Comparison of ENCODE assay signal across 19 cellular contexts in the genomic region with DNA sequence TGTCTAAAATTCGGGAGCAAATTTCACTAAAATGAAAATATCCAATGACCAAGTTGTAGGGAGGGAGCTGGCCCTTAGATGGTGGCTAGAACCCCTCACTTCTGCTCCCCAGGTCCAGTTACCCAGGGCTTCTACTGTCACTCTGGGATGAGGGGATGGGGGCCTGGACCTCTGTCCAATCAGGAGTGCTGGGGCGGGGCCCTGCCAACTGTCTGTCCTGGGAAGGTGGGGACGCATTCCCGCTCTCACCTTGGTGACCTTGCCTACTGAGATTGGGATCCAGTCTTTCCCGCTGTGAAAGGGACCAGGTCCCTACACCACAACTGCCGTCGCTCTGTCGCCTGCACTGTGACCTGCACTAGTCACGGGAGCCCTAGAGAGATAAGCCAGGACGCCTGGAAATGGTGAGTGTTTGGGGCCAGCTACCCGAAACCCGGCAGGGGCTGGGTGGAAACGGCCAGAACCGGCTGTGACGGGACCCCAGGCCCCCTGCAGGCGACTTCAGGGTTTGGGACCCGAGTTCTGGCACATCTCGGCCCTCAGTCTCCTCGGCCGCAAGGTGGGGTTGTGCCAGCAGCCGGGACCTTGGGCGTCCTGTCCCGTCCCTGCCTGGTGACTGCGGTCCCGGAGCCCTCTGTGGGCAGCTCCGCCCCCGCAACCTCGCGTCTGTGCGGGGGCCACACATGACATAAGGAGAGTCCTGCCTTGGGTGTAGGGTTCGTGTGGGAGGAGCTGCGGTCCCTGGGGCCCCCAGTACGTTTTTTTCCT. TPM values are rescaled to one million over a fixed set of nuclear protein-coding genes. Genes with fewer than 3 reads are reported as not detected.
DNase-seq lines count a peak whose midpoint lies in the region; ATAC-seq, FAIRE-seq and TF ChIP-seq lines count a peak whose summit lies in the region.
"Had no signal": no experiment of that assay in that cellular context is flagged by ENCODE, and none has a peak within 500 bp of the region (broad histone marks: within the 10 kb centered on the region; RNA-seq: fewer than 3 reads in every experiment).

No MANE protein-coding gene starts in this region.

- H3K79me1 ChIP-seq in H1 (ENCODE audit: low read depth, low read length) (no peaks in the 10 kb centered on the region), neuronal stem cell (ENCODE audit: low read depth, low read length) (no peaks in the 10 kb centered on the region)

- no peak overlapping the region for H4K5ac ChIP-seq in H1 (ENCODE audit: insufficient read length, low read depth, low read length)

- WGBS in right cardiac atrium, result 70% methylated on average over 33 of the region's 33 CpGs
- WGBS in H1 (ENCODE audit: extremely low coverage in 1 of 2, insufficient coverage in 1 of 2, insufficient read length in 1 of 2, insufficient replicate concordance in 2 of 2, low coverage in 1 of 2, low lambda C conversion rate in 2 of 2, missing lambda C conversion rate in 1 of 2), 2 experiments, result 91% methylated on average over 23 of the region's 33 CpGs; no CpG with 5 or more reads in 1 of the 2 experiments
- no CpG with 5 or more reads among the region's 33 CpGs for WGBS in neuronal stem cell (ENCODE audit: extremely low coverage in 2 of 2, insufficient read length in 2 of 2, insufficient replicate concordance in 1 of 2), 2 donors

- H3K9ac ChIP-seq in H1 (replicated peaks in 1 of 4; ENCODE audit: extremely low read depth in 1 of 4, low read depth in 3 of 4, low read length in 3 of 4), result no peak overlapping the region
- no peak overlapping the region for H3K9ac ChIP-seq in neuronal stem cell (ENCODE audit: low read depth, low read length, poor library complexity)
- H3K9ac ChIP-seq: BLaER1 treated with 17β-estradiol and CSF1 and Interleukin-3, amounts not matched to agents 10 nM and 100 nM; GM23248 had no signal

- no peak overlapping the region for H3K27ac ChIP-seq in right cardiac atrium (ENCODE audit: low read length)
- H3K27ac ChIP-seq in H1 (ENCODE audit: low read depth, low read length), result no peak overlapping the region
- no peak overlapping the region for H3K27ac ChIP-seq in neuronal stem cell (replicated peaks; ENCODE audit: low read length)
- H3K27ac ChIP-seq: BLaER1 treated with 17β-estradiol and CSF1 and Interleukin-3, amounts not matched to agents 10 nM and 100 nM; GM23248 had no signal

- no peak for TF ChIP-seq RAD21 in H1 (IDR thresholded peaks at IDR 0.05 in 1 of 2, conservative IDR thresholded peaks at IDR 0.05 in 1 of 2; ENCODE audit: low read depth in 2 of 2, low read length in 2 of 2)

- H3K14ac ChIP-seq in H1 (ENCODE audit: insufficient read length), result no peak overlapping the region
- no peak overlapping the region for H3K14ac ChIP-seq in neuronal stem cell (ENCODE audit: low read length)

- H3K4ac ChIP-seq in H1 (replicated peaks; ENCODE audit: insufficient read length, low read depth, low read length), result no peak overlapping the region
- no peak overlapping the region for H3K4ac ChIP-seq in neuronal stem cell (ENCODE audit: low read length)

- H3K36me3 ChIP-seq in H1 (ENCODE audit: control insufficient read depth in 2 of 4, insufficient read depth in 4 of 4, low read length in 3 of 4) (peaks cover 5 to 39% (median 18%) of the 10 kb centered on the region in 4 experiments), neuronal stem cell (replicated peaks in 1 of 2; ENCODE audit: control insufficient read depth in 2 of 2, insufficient read depth in 2 of 2, low read length in 2 of 2) (peaks cover 15 to 44% of the 10 kb centered on the region in 2 donors)

- H3K23ac ChIP-seq in H1 (ENCODE audit: insufficient read length), result no peak overlapping the region
- peak overlapping the region; percentile 73 for H3K23ac ChIP-seq in neuronal stem cell (ENCODE audit: low read depth, low read length, poor library complexity)

- no peak overlapping the region for H2BK20ac ChIP-seq in H1 (ENCODE audit: low read length)

- H4K91ac ChIP-seq in H1 (replicated peaks; ENCODE audit: insufficient read length, low read length), result no peak overlapping the region
- H4K91ac ChIP-seq in neuronal stem cell (ENCODE audit: low read depth, low read length, poor library complexity), result no peak overlapping the region

- intact Hi-C loops in right cardiac atrium (cut with DNase I), result no loop called here
- intact Hi-C loops in cardiac septum (cut with DNase I), result no loop called here

- CTCF ChIA-PET in H1 (lab: Charles Lee; ENCODE audit: partially characterized antibody), result interaction anchor here (0.8 to 4.7 kb wide), 5 partner anchors 9 to 193 kb away, joined by 3 to 30 read pairs (median 5); partner anchors contain the start of gene ZNF20

- H2AK5ac ChIP-seq in H1 (ENCODE audit: low read depth, low read length), result no peak overlapping the region
- H2AK5ac ChIP-seq in neuronal stem cell (ENCODE audit: low read depth, low read length), result no peak overlapping the region

- TF ChIP-seq POLR2A in H1 (IDR thresholded peaks at IDR 0.05; ENCODE audit: control extremely low read depth in 1 of 2, low read depth in 2 of 2, low read length in 2 of 2), result no peak

- no peak overlapping the region for H2AFZ ChIP-seq in H1 (ENCODE audit: low read length)
- H2AFZ ChIP-seq in neuronal stem cell (ENCODE audit: low read length), result no peak overlapping the region
- H2AFZ ChIP-seq: GM23248 had no signal

- H2BK5ac ChIP-seq in H1 (ENCODE audit: low read depth, low read length), result no peak overlapping the region
- no peak overlapping the region for H2BK5ac ChIP-seq in neuronal stem cell (ENCODE audit: low read length)

- H3K27me3 ChIP-seq in right cardiac atrium (ENCODE audit: control insufficient read depth, insufficient read depth) (no peaks in the 10 kb centered on the region), H1 (replicated peaks in 1 of 4; ENCODE audit: control insufficient read depth in 3 of 4, extremely low read depth in 1 of 4, insufficient read depth in 3 of 4, low read length in 3 of 4) (no peaks in the 10 kb centered on the region), neuronal stem cell (ENCODE audit: control insufficient read depth in 3 of 3, insufficient read depth in 3 of 3, low read depth in 1 of 3, low read length in 3 of 3) (no peaks in the 10 kb centered on the region)
- H3K27me3 ChIP-seq: BLaER1 treated with 17β-estradiol and CSF1 and Interleukin-3, amounts not matched to agents 10 nM and 100 nM had no signal

- H3K56ac ChIP-seq in H1 (replicated peaks; ENCODE audit: insufficient read length, low read depth, low read length), result no peak overlapping the region

- DNase-seq in right cardiac atrium, result peak; percentile 16 to 58 (median 51)
- no peak for DNase-seq in cardiac septum (ENCODE audit: low spot score)
- no peak for DNase-seq in H1 (ENCODE audit: low read depth in 1 of 2, low spot score in 2 of 2)
- no peak for DNase-seq in neuronal stem cell (ENCODE audit: low spot score)
- no peak for DNase-seq in hepatic stellate cell (ENCODE audit: low spot score)
- no peak for DNase-seq in activated naive CD4-positive, alpha-beta T cell (lab: John Stamatoyannopoulos, UW)
- DNase-seq in dedifferentiated amniotic fluid mesenchymal stem cell (ENCODE audit: extremely low spot score), result no peak
- DNase-seq: ACHN; Calu3; CD4-positive, alpha-beta T cell; DMS 273 treated with DMSO at 0.1 percent for 48 hours; GM23248; HCEC 1CT; HFFc6; IMR-90 had no signal

- POLR2A ChIA-PET in H1 (lab: Charles Lee; ENCODE audit: partially characterized antibody), result interaction anchor here (1.2 to 2.5 kb wide), 6 partner anchors 9 to 23 kb away, joined by 3 to 12 read pairs (median 5); partner anchors contain the start of gene ZNF20

- H3K18ac ChIP-seq in H1 (ENCODE audit: extremely low read depth, low read length) (no peak overlapping the region), neuronal stem cell (ENCODE audit: low read length) (no peak overlapping the region)

- TF ChIP-seq CTCF in H1 (IDR thresholded peaks at IDR 0.05; ENCODE audit: control extremely low read depth in 1 of 3, insufficient read depth in 1 of 3, low read depth in 1 of 3, low read length in 3 of 3), result no peak

- no peak overlapping the region for H2BK12ac ChIP-seq in H1 (ENCODE audit: low read depth, low read length)
- no peak overlapping the region for H2BK12ac ChIP-seq in neuronal stem cell (ENCODE audit: low read length)

- no peaks in the 10 kb centered on the region for H3K23me2 ChIP-seq in H1 (ENCODE audit: low read depth, low read length)

- H3K4me3 ChIP-seq in right cardiac atrium (ENCODE audit: low read length) (no peak overlapping the region), H1 (ENCODE audit: extremely low read depth in 1 of 4, insufficient read depth in 2 of 4, low read depth in 3 of 4, low read length in 4 of 4) (no peak overlapping the region), neuronal stem cell (ENCODE audit: low read length in 2 of 2) (peak overlapping the region in 1 of 2 donors; percentile 49)
- H3K4me3 ChIP-seq: BLaER1 treated with 17β-estradiol and CSF1 and Interleukin-3, amounts not matched to agents 10 nM and 100 nM; GM12878; GM23248 had no signal

- H3K79me2 ChIP-seq in H1 (ENCODE audit: control insufficient read depth in 1 of 2, insufficient read depth in 2 of 2, low read length in 2 of 2), result no peaks in the 10 kb centered on the region

- no peak for FAIRE-seq in H1 (lab: Jason Lieb, UNC)
- FAIRE-seq: GM12878, GM18507 had no signal

- no peak for TF ChIP-seq EP300 in H1 (IDR thresholded peaks at IDR 0.05; ENCODE audit: borderline replicate concordance in 1 of 2, low read depth in 2 of 2, low read length in 2 of 2)

- peak overlapping the region; percentile 51; the same call in 1 of the 2 replicates for H4K8ac ChIP-seq in H1 (ENCODE audit: extremely low read depth, insufficient read depth, low read length)
- H4K8ac ChIP-seq in neuronal stem cell (ENCODE audit: low read depth, low read length), result no peak overlapping the region

- H3K4me2 ChIP-seq in H1 (ENCODE audit: insufficient read depth in 1 of 2, low read depth in 2 of 2, low read length in 2 of 2) (no peak overlapping the region), neuronal stem cell (ENCODE audit: insufficient read depth, low read length, poor library complexity, severe bottlenecking) (no peak overlapping the region)
- H3K4me2 ChIP-seq: BLaER1 treated with 17β-estradiol and CSF1 and Interleukin-3, amounts not matched to agents 10 nM and 100 nM had no signal

- ATAC-seq in right cardiac atrium, result peak in 1 of 2 donors; percentile 32
- ATAC-seq: GM12878 had no signal

- no peaks in the 10 kb centered on the region for H3K4me1 ChIP-seq in right cardiac atrium (ENCODE audit: control insufficient read depth, insufficient read depth, low read length)
- no peaks in the 10 kb centered on the region for H3K4me1 ChIP-seq in H1 (replicated peaks in 1 of 4; ENCODE audit: control insufficient read depth in 3 of 4, insufficient read depth in 4 of 4, low read length in 3 of 4)
- H3K4me1 ChIP-seq in neuronal stem cell (ENCODE audit: control insufficient read depth in 2 of 2, insufficient read depth in 1 of 2, low read depth in 1 of 2, low read length in 2 of 2), result no peaks in the 10 kb centered on the region
- H3K4me1 ChIP-seq: BLaER1 treated with 17β-estradiol and CSF1 and Interleukin-3, amounts not matched to agents 10 nM and 100 nM had no signal

- no peaks in the 10 kb centered on the region for H4K20me1 ChIP-seq in H1 (replicated peaks in 1 of 2; ENCODE audit: control insufficient read depth in 1 of 2, insufficient read depth in 2 of 2, low read length in 2 of 2)
- H4K20me1 ChIP-seq: BLaER1 treated with 17β-estradiol and CSF1 and Interleukin-3, amounts not matched to agents 10 nM and 100 nM had no signal

- H3K9me3 ChIP-seq in right cardiac atrium (ENCODE audit: control insufficient read depth, low read length) (no peaks in the 10 kb centered on the region), H1 (ENCODE audit: insufficient read depth in 2 of 2, low read depth in 1 of 2, low read length in 1 of 2) (peaks cover 18 to 28% of the 10 kb centered on the region in 2 experiments), neuronal stem cell (replicated peaks in 1 of 2; ENCODE audit: control insufficient read depth in 2 of 2, insufficient read depth in 1 of 2, low read depth in 1 of 2, low read length in 2 of 2) (peaks cover 32 to 44% of the 10 kb centered on the region in 2 donors)

- H2BK120ac ChIP-seq in H1 (replicated peaks; ENCODE audit: low read depth, low read length) (no peak overlapping the region), neuronal stem cell (ENCODE audit: low read depth, low read length) (no peak overlapping the region)

- H2BK15ac ChIP-seq in H1 (ENCODE audit: low read length), result no peak overlapping the region
- no peak overlapping the region for H2BK15ac ChIP-seq in neuronal stem cell (ENCODE audit: low read length)

RNA-seq across cellular contexts. Expression of gene ZNF20, which starts 22.8 kb away (rescaled TPM):
- total RNA-seq in right cardiac atrium, result 1 to 10 TPM in 3 of 4 donors, under 1 TPM in 1; 0.42 to 2.5 (median 2.1) TPM
- 1.2 TPM for polyA plus RNA-seq in right cardiac atrium
- total RNA-seq in cardiac septum, result 1.6 TPM
- 7.4 and 9.0 TPM in 2 replicates for total RNA-seq in H1 (2021; fragmentation: NEBNext Ultra II Directional; extraction: Animal tissue kit (Norgen Biotek cat#: 25700))
- polyA plus RNA-seq in H1 (2011; rRNA removed), result 0.75 and 1.6 TPM in 2 replicates
- 2.0 TPM for polyA plus RNA-seq in H1 (2011; cell fraction: cytosol; rRNA removed)
- 2.7 TPM for polyA plus RNA-seq in H1 (2011; cell fraction: nucleus; rRNA removed)
- polyA plus RNA-seq in H1 (2012, experiment 1 of 2), result 5.4 to 7.6 TPM (median 6.3 TPM) in 4 replicates
- polyA plus RNA-seq in H1 (2012, experiment 2 of 2), result 1.1 TPM
- 4.7 TPM for polyA plus RNA-seq in H1 (2013, experiment 1 of 2)
- 5.3 TPM for polyA plus RNA-seq in H1 (2013, experiment 2 of 2)
- 5.7 and 8.0 TPM in 2 replicates for polyA minus RNA-seq in H1 (2011; rRNA and poly(A)+ RNA removed)
- 6.0 TPM for polyA minus RNA-seq in H1 (2011; cell fraction: cytosol; rRNA and poly(A)+ RNA removed)
- 15.9 TPM for polyA minus RNA-seq in H1 (2011; cell fraction: nucleus; rRNA and poly(A)+ RNA removed)
- polyA plus RNA-seq in neuronal stem cell (2013, experiment 1 of 2), result 8.0 TPM
- polyA plus RNA-seq in neuronal stem cell (2013, experiment 2 of 2), result 7.8 TPM

RNA-seq across cellular contexts. Expression of gene ZNF625, which starts 39.1 kb away (rescaled TPM):
- 1 to 10 TPM; 4.3 to 7.0 (median 5.4) TPM for total RNA-seq in right cardiac atrium
- polyA plus RNA-seq in right cardiac atrium, result 1.2 TPM
- total RNA-seq in cardiac septum, result 3.1 TPM
- total RNA-seq in H1 (2021; fragmentation: NEBNext Ultra II Directional; extraction: Animal tissue kit (Norgen Biotek cat#: 25700)), result 23.3 and 26.8 TPM in 2 replicates
- polyA plus RNA-seq in H1 (2011; rRNA removed), result 2.3 and 2.5 TPM in 2 replicates
- polyA plus RNA-seq in H1 (2011; cell fraction: cytosol; rRNA removed), result 4.6 TPM
- 6.3 TPM for polyA plus RNA-seq in H1 (2011; cell fraction: nucleus; rRNA removed)
- 6.2 to 9.2 TPM (median 7.3 TPM) in 4 replicates for polyA plus RNA-seq in H1 (2012, experiment 1 of 2)
- 1.3 TPM for polyA plus RNA-seq in H1 (2012, experiment 2 of 2)
- 14.4 TPM for polyA plus RNA-seq in H1 (2013, experiment 1 of 2)
- 12.0 TPM for polyA plus RNA-seq in H1 (2013, experiment 2 of 2)
- 36.2 and 45.3 TPM in 2 replicates for polyA minus RNA-seq in H1 (2011; rRNA and poly(A)+ RNA removed)
- 23.6 TPM for polyA minus RNA-seq in H1 (2011; cell fraction: cytosol; rRNA and poly(A)+ RNA removed)
- 51.8 TPM for polyA minus RNA-seq in H1 (2011; cell fraction: nucleus; rRNA and poly(A)+ RNA removed)
- 8.9 TPM for polyA plus RNA-seq in neuronal stem cell (2013, experiment 1 of 2)
- polyA plus RNA-seq in neuronal stem cell (2013, experiment 2 of 2), result 9.8 TPM
- total RNA-seq: Calu3 had no signal

RNA-seq across cellular contexts. Expression of gene ZNF136, which starts 45.5 kb away (rescaled TPM):
- total RNA-seq in right cardiac atrium (1 to 10 TPM; 5.3 to 7.2 (median 5.8) TPM), cardiac septum (3.0 TPM)
- polyA plus RNA-seq in right cardiac atrium (3.6 TPM), H1 (2011; rRNA removed) (0.85 and 1.6 TPM in 2 replicates)
- 6.9 and 9.9 TPM in 2 replicates for total RNA-seq in H1 (2021; fragmentation: NEBNext Ultra II Directional; extraction: Animal tissue kit (Norgen Biotek cat#: 25700))
- 2.7 TPM for polyA plus RNA-seq in H1 (2011; cell fraction: cytosol; rRNA removed)
- 1.1 TPM for polyA plus RNA-seq in H1 (2011; cell fraction: nucleus; rRNA removed)
- 2.0 to 5.3 TPM (median 3.1 TPM) in 4 replicates for polyA plus RNA-seq in H1 (2012, experiment 1 of 2)
- polyA plus RNA-seq in H1 (2012, experiment 2 of 2), result 0.29 TPM
- polyA plus RNA-seq in H1 (2013, experiment 1 of 2), result 3.6 TPM
- 4.1 TPM for polyA plus RNA-seq in H1 (2013, experiment 2 of 2)
- 3.3 and 6.2 TPM in 2 replicates for polyA minus RNA-seq in H1 (2011; rRNA and poly(A)+ RNA removed)
- polyA minus RNA-seq in H1 (2011; cell fraction: cytosol; rRNA and poly(A)+ RNA removed), result 4.5 TPM
- 5.4 TPM for polyA minus RNA-seq in H1 (2011; cell fraction: nucleus; rRNA and poly(A)+ RNA removed)
- 8.4 TPM for polyA plus RNA-seq in neuronal stem cell (2013, experiment 1 of 2)
- 8.8 TPM for polyA plus RNA-seq in neuronal stem cell (2013, experiment 2 of 2)

RNA-seq across cellular contexts. Expression of gene ZNF844, which starts 52.9 kb away (rescaled TPM):
- total RNA-seq in right cardiac atrium (10 to 100 TPM in 3 of 4 donors, 1 to 10 TPM in 1; 9.6 to 14.7 (median 13.6) TPM), cardiac septum (14.7 TPM)
- polyA plus RNA-seq in right cardiac atrium (5.6 TPM), H1 (2011; rRNA removed) (2.7 and 3.1 TPM in 2 replicates)
- total RNA-seq in H1 (2021; fragmentation: NEBNext Ultra II Directional; extraction: Animal tissue kit (Norgen Biotek cat#: 25700)), result 9.4 and 9.8 TPM in 2 replicates
- 3.2 TPM for polyA plus RNA-seq in H1 (2011; cell fraction: cytosol; rRNA removed)
- 3.8 TPM for polyA plus RNA-seq in H1 (2011; cell fraction: nucleus; rRNA removed)
- 2.8 to 4.3 TPM (median 3.3 TPM) in 4 replicates for polyA plus RNA-seq in H1 (2012, experiment 1 of 2)
- 0.63 TPM for polyA plus RNA-seq in H1 (2012, experiment 2 of 2)
- 2.5 TPM for polyA plus RNA-seq in H1 (2013, experiment 1 of 2)
- 2.7 TPM for polyA plus RNA-seq in H1 (2013, experiment 2 of 2)
- 9.3 and 12.2 TPM in 2 replicates for polyA minus RNA-seq in H1 (2011; rRNA and poly(A)+ RNA removed)
- polyA minus RNA-seq in H1 (2011; cell fraction: cytosol; rRNA and poly(A)+ RNA removed), result 8.6 TPM
- polyA minus RNA-seq in H1 (2011; cell fraction: nucleus; rRNA and poly(A)+ RNA removed), result 17.9 TPM
- 4.5 TPM for polyA plus RNA-seq in neuronal stem cell (2013, experiment 1 of 2)
- polyA plus RNA-seq in neuronal stem cell (2013, experiment 2 of 2), result 4.3 TPM
- total RNA-seq: A172, Calu3 had no signal

Comparison
In these comparisons a context has a peak if more than half of its experiments do, and no peak if none do; other contexts are left out.
1. DNase-seq: peak in right cardiac atrium (3 of 3); none in cardiac septum (single experiment), H1 (0 of 2), neuronal stem cell (single experiment), hepatic stellate cell (single experiment), activated naive CD4-positive, alpha-beta T cell (0 of 4) and dedifferentiated amniotic fluid mesenchymal stem cell (single experiment).